ENCODE assay signal across 2 cellular contexts in the genomic region with DNA sequence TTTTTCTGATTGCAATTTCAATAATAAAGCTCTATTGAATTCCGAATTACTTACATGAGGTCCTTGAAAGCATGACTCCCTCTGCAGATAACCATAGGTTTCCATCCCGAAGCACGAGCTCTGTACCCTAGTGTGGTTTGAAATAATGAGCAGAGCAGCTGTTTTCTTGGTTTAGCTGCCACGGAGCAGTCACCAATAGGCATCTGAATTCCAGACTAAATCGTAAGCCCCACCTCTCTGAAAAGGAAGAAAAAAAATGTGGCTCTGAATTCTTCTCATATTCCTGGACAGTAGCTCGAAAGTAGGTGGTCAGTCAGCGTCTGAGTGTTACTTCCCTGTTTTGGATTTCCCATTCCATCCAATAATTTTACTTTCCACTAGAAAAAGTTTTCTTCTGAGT.
TF ChIP-seq lines count a peak whose summit lies in the region.

No MANE protein-coding gene starts in this region.

TF ChIP-seq in IMR-90, 13 proteins besides CTCF, POLR2A, EP300 and RAD21 (continued from another document):
- TF ChIP-seq SMC3 (IDR thresholded peaks at IDR 0.05; ENCODE audit: low read depth, low read length) (no peak), CEBPB (IDR thresholded peaks at IDR 0.05; ENCODE audit: low read depth, low read length) (no peak), BHLHE40 (IDR thresholded peaks at IDR 0.05; ENCODE audit: low read depth, low read length) (no peak)
TF ChIP-seq in IMR-90: peak in this region for 1.

TF ChIP-seq in liver, 16 proteins besides CTCF, POLR2A, EP300 and RAD21 (continued from another document):
- TF ChIP-seq, protein P1, sequence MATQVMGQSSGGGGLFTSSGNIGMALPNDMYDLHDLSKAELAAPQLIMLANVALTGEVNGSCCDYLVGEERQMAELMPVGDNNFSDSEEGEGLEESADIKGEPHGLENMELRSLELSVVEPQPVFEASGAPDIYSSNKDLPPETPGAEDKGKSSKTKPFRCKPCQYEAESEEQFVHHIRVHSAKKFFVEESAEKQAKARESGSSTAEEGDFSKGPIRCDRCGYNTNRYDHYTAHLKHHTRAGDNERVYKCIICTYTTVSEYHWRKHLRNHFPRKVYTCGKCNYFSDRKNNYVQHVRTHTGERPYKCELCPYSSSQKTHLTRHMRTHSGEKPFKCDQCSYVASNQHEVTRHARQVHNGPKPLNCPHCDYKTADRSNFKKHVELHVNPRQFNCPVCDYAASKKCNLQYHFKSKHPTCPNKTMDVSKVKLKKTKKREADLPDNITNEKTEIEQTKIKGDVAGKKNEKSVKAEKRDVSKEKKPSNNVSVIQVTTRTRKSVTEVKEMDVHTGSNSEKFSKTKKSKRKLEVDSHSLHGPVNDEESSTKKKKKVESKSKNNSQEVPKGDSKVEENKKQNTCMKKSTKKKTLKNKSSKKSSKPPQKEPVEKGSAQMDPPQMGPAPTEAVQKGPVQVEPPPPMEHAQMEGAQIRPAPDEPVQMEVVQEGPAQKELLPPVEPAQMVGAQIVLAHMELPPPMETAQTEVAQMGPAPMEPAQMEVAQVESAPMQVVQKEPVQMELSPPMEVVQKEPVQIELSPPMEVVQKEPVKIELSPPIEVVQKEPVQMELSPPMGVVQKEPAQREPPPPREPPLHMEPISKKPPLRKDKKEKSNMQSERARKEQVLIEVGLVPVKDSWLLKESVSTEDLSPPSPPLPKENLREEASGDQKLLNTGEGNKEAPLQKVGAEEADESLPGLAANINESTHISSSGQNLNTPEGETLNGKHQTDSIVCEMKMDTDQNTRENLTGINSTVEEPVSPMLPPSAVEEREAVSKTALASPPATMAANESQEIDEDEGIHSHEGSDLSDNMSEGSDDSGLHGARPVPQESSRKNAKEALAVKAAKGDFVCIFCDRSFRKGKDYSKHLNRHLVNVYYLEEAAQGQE (IDR thresholded peaks at IDR 0.05): peak; percentile 13
- TF ChIP-seq HNF4G (IDR thresholded peaks at IDR 0.05) (no peak), EGR1 (IDR thresholded peaks at IDR 0.05; ENCODE audit: low read depth in 2 of 2) (no peak), HNF4A (conservative IDR thresholded peaks at IDR 0.05) (no peak), FOXA1 (IDR thresholded peaks at IDR 0.05) (no peak), NR2F2 (IDR thresholded peaks at IDR 0.05) (no peak), TAF1 (conservative IDR thresholded peaks at IDR 0.05) (peak; percentile 86)
- TF ChIP-seq, protein P2, sequence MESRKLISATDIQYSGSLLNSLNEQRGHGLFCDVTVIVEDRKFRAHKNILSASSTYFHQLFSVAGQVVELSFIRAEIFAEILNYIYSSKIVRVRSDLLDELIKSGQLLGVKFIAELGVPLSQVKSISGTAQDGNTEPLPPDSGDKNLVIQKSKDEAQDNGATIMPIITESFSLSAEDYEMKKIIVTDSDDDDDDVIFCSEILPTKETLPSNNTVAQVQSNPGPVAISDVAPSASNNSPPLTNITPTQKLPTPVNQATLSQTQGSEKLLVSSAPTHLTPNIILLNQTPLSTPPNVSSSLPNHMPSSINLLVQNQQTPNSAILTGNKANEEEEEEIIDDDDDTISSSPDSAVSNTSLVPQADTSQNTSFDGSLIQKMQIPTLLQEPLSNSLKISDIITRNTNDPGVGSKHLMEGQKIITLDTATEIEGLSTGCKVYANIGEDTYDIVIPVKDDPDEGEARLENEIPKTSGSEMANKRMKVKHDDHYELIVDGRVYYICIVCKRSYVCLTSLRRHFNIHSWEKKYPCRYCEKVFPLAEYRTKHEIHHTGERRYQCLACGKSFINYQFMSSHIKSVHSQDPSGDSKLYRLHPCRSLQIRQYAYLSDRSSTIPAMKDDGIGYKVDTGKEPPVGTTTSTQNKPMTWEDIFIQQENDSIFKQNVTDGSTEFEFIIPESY (IDR thresholded peaks at IDR 0.05): no peak
